ENCODE assay signal across 20 cellular contexts in genomic region chr2:43241558-43241957, GRCh38. TPM values are rescaled to one million over a fixed set of nuclear protein-coding genes. Genes with fewer than 3 reads are reported as not detected.
DNase-seq lines count a peak whose midpoint lies in the region; ATAC-seq and TF ChIP-seq lines count a peak whose summit lies in the region.
"Had no signal": no experiment of that assay in that cellular context is flagged by ENCODE, and none has a peak within 500 bp of the region (broad histone marks: within the 10 kb centered on the region; RNA-seq: fewer than 3 reads in every experiment).

No MANE protein-coding gene starts in this region.

- H2AK5ac ChIP-seq in IMR-90 (ENCODE audit: low read depth, low read length) = no peak overlapping the region

- H3K36me3 Mint-ChIP-seq in CD14-positive monocyte = peaks cover 13 to 20% of the 10 kb centered on the region in 2 donors
- peaks cover 21 to 38% of the 10 kb centered on the region in 2 donors for H3K36me3 Mint-ChIP-seq in stimulated activated naive B cell treated with anti-CD40 and anti-IgM and Interleukin-4, amounts not matched to agents 10 μg/mL and 1 μg/mL and 100 μg/mL, for 72 hours

- WGBS in IMR-90 (ENCODE audit: extremely low coverage in 2 of 2, insufficient read length in 1 of 2), 2 experiments = 95% methylated on average over 4 of the region's 10 CpGs; no CpG with 5 or more reads in 1 of the 2 experiments

- H3K9me3 ChIP-seq in IMR-90 (ENCODE audit: control insufficient read depth, insufficient read depth, low read length) = no peaks in the 10 kb centered on the region
- H3K9me3 ChIP-seq: SJSA1 had no signal

- H3K23ac ChIP-seq in IMR-90 (ENCODE audit: low read depth, low read length) = no peak overlapping the region

- peak overlapping the region; percentile 9 for H2AK9ac ChIP-seq in IMR-90 (replicated peaks; ENCODE audit: low read depth, low read length, poor library complexity)

- no peak overlapping the region for H4K8ac ChIP-seq in IMR-90 (ENCODE audit: low read depth in 2 of 2, low read length in 2 of 2)

- no peak overlapping the region for H4K5ac ChIP-seq in IMR-90 (ENCODE audit: low read depth, low read length)

- intact Hi-C loops in CD14-positive monocyte (cut with micrococcal nuclease) = loop anchor here (5.0 to 10.0 kb wide), 2 partner anchors 51 to 53 kb away; no protein-coding TSS in a partner anchor
- intact Hi-C loops in IMR-90 (cut with micrococcal nuclease) = no loop called here

- no peak overlapping the region for H2BK120ac ChIP-seq in IMR-90 (ENCODE audit: low read depth, low read length)

- no peak overlapping the region for H4K91ac ChIP-seq in IMR-90 (ENCODE audit: insufficient read depth, low read depth, low read length)

- H2AFZ ChIP-seq in IMR-90 (replicated peaks; ENCODE audit: low read length, poor library complexity) = no peak overlapping the region
- H2AFZ ChIP-seq: GM23248 had no signal

- DNase-seq in CD14-positive monocyte (ENCODE audit: low spot score) = no peak
- no peak for DNase-seq in IMR-90
- peak; percentile 48 for DNase-seq in left kidney (ENCODE audit: low read depth, low spot score)
- DNase-seq in stimulated activated naive B cell treated with anti-CD40 and anti-IgM and Interleukin-4, amounts not matched to agents 10 μg/mL and 1 μg/mL and 100 μg/mL, for 72 hours = no peak
- no peak for DNase-seq in SK-N-DZ (ENCODE audit: low spot score)
- DNase-seq in cerebellum (ENCODE audit: low spot score) = no peak
- DNase-seq: Calu3; CD8-positive, alpha-beta T cell; DMS153; GM23248; HCEC 1CT; NCI-H1105 treated with DMSO at 0.1 percent for 48 hours; NCI-H1694; NCI-H2081 treated with DMSO at 0.1 percent for 48 hours; NCI-H2171 treated with DMSO at 0.1 percent for 48 hours; NCI-H524 treated with DMSO at 0.1 percent for 48 hours; OCI-M1 had no signal

- no peaks in the 10 kb centered on the region for H3K79me1 ChIP-seq in IMR-90 (ENCODE audit: low read depth in 1 of 2, low read length in 2 of 2)

- dilution Hi-C loops in IMR-90 (cut with HindIII; ENCODE audit: low sequenced_read_pairs, unreplicated experiment) = no loop called here

- no peak for TF ChIP-seq CTCF in CD14-positive monocyte (IDR thresholded peaks at IDR 0.05)
- no peak for TF ChIP-seq CTCF in IMR-90 (conservative IDR thresholded peaks at IDR 0.05; ENCODE audit: low read depth, low read length)

- BruUV-seq in IMR-90 (replicated peaks; lab: Mats Ljungman, UMichigan) = no TSS peak

- H3K4me1 ChIP-seq in IMR-90 (ENCODE audit: control insufficient read depth, insufficient read depth, low read length) = no peaks in the 10 kb centered on the region
- H3K4me1 ChIP-seq: SJSA1 had no signal

- no peak overlapping the region for H3K56ac ChIP-seq in IMR-90 (ENCODE audit: extremely low read depth, insufficient read depth, low read length)

- no peak overlapping the region for H2BK20ac ChIP-seq in IMR-90 (ENCODE audit: low read depth, low read length)

- in situ Hi-C loops in IMR-90 (cut with MboI; ENCODE audit: low sequenced_read_pairs) = no loop called here

- peak overlapping the region in 4 of 7 donors; percentile 58 to 71 (median 64) for H3K27ac Mint-ChIP-seq in CD14-positive monocyte
- peak overlapping the region; percentile 44 for H3K27ac Mint-ChIP-seq in stimulated activated naive B cell treated with anti-CD40 and anti-IgM and Interleukin-4, amounts not matched to agents 10 μg/mL and 1 μg/mL and 100 μg/mL, for 72 hours

- no peak overlapping the region for H3K14ac ChIP-seq in IMR-90 (replicated peaks; ENCODE audit: low read depth, low read length)

- no peak overlapping the region for H3K27ac ChIP-seq in IMR-90 (ENCODE audit: insufficient read depth, low read length)
- H3K27ac ChIP-seq: GM23248, SJSA1 had no signal

- H3K27me3 ChIP-seq in IMR-90 (ENCODE audit: control insufficient read depth, insufficient read depth, low read length) = no peaks in the 10 kb centered on the region
- H3K27me3 ChIP-seq: SJSA1 had no signal

- no peak overlapping the region for H3K9ac ChIP-seq in IMR-90 (ENCODE audit: low read depth, low read length)
- H3K9ac ChIP-seq: GM23248 had no signal

- ATAC-seq in IMR-90 (ENCODE audit: low read depth) = no peak
- ATAC-seq in stimulated activated naive B cell treated with anti-CD40 and anti-IgM and Interleukin-4, amounts not matched to agents 10 μg/mL and 1 μg/mL and 100 μg/mL, for 72 hours (replicated peaks) = no peak
- no peak for ATAC-seq in SK-N-SH treated with all-trans-retinoic acid at 6 μM for 48 hours
- ATAC-seq: CD8-positive, alpha-beta T cell; Right ventricle myocardium inferior had no signal

- peaks cover 0 to 1% (median 0%) of the 10 kb centered on the region in 7 donors for H3K9me3 Mint-ChIP-seq in CD14-positive monocyte
- H3K9me3 Mint-ChIP-seq in stimulated activated naive B cell treated with anti-CD40 and anti-IgM and Interleukin-4, amounts not matched to agents 10 μg/mL and 1 μg/mL and 100 μg/mL, for 72 hours = no peaks in the 10 kb centered on the region
- H3K9me3 Mint-ChIP-seq: CD8-positive, alpha-beta T cell had no signal

- CTCF ChIA-PET in IMR-90 (lab: Yijun Ruan, JAX) = interaction anchor here (1.4 kb wide), 1 partner anchor 13 kb away, joined by 4 read pairs; no protein-coding TSS in a partner anchor

- H3K9me1 ChIP-seq in IMR-90 (ENCODE audit: insufficient read depth, low read length) = no peaks in the 10 kb centered on the region

- no peaks in the 10 kb centered on the region for H3K36me3 ChIP-seq in IMR-90 (ENCODE audit: control insufficient read depth, insufficient read depth, low read length)

- H3K4me1 Mint-ChIP-seq in CD14-positive monocyte = peaks cover 65% of the 10 kb centered on the region
- H3K4me1 Mint-ChIP-seq in stimulated activated naive B cell treated with anti-CD40 and anti-IgM and Interleukin-4, amounts not matched to agents 10 μg/mL and 1 μg/mL and 100 μg/mL, for 72 hours = peaks cover 26 to 51% of the 10 kb centered on the region in 2 donors

- no peaks in the 10 kb centered on the region for H4K20me1 ChIP-seq in IMR-90 (ENCODE audit: insufficient read depth, low read length)

- no peak overlapping the region for H3K4me3 ChIP-seq in IMR-90 (ENCODE audit: insufficient read depth, low read depth, low read length)
- H3K4me3 ChIP-seq: GM23248, SJSA1 had no signal

- TF ChIP-seq POLR2A in IMR-90 (IDR thresholded peaks at IDR 0.05; ENCODE audit: low read depth, low read length) = no peak

- H3K18ac ChIP-seq in IMR-90 (ENCODE audit: low read depth, low read length) = no peak overlapping the region

- no peak overlapping the region for H2BK15ac ChIP-seq in IMR-90 (ENCODE audit: low read depth, low read length)

- H3K4ac ChIP-seq in IMR-90 (ENCODE audit: low read depth, low read length) = no peak overlapping the region

- peaks cover 0 to 2% (median 1%) of the 10 kb centered on the region in 3 donors for H3K27me3 Mint-ChIP-seq in CD14-positive monocyte (ENCODE audit: low read depth in 3 of 3)
- H3K27me3 Mint-ChIP-seq in stimulated activated naive B cell treated with anti-CD40 and anti-IgM and Interleukin-4, amounts not matched to agents 10 μg/mL and 1 μg/mL and 100 μg/mL, for 72 hours = no peaks in the 10 kb centered on the region

- no peak overlapping the region for H2BK5ac ChIP-seq in IMR-90 (ENCODE audit: low read depth, low read length, poor library complexity, severe bottlenecking)

- H3K4me2 ChIP-seq in IMR-90 (ENCODE audit: low read depth, low read length) = no peak overlapping the region

- H3K4me3 Mint-ChIP-seq in CD14-positive monocyte = no peak overlapping the region
- no peak overlapping the region for H3K4me3 Mint-ChIP-seq in stimulated activated naive B cell treated with anti-CD40 and anti-IgM and Interleukin-4, amounts not matched to agents 10 μg/mL and 1 μg/mL and 100 μg/mL, for 72 hours
- H3K4me3 Mint-ChIP-seq: CD8-positive, alpha-beta T cell had no signal

- no peak for TF ChIP-seq RAD21 in IMR-90 (IDR thresholded peaks at IDR 0.05; ENCODE audit: low read length)

- POLR2A ChIA-PET in IMR-90 (lab: Charles Lee; ENCODE audit: unreplicated experiment) = no interaction called here

TF ChIP-seq in IMR-90, 13 proteins besides CTCF, POLR2A, EP300 and RAD21:
- TF ChIP-seq CHD1 (IDR thresholded peaks at IDR 0.05; ENCODE audit: low read depth, low read length) = no peak
- TF ChIP-seq, protein P1, sequence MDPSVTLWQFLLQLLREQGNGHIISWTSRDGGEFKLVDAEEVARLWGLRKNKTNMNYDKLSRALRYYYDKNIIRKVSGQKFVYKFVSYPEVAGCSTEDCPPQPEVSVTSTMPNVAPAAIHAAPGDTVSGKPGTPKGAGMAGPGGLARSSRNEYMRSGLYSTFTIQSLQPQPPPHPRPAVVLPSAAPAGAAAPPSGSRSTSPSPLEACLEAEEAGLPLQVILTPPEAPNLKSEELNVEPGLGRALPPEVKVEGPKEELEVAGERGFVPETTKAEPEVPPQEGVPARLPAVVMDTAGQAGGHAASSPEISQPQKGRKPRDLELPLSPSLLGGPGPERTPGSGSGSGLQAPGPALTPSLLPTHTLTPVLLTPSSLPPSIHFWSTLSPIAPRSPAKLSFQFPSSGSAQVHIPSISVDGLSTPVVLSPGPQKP (IDR thresholded peaks at IDR 0.05; ENCODE audit: borderline replicate concordance, low read depth, low read length) = no peak

TF ChIP-seq in SK-N-SH treated with all-trans-retinoic acid at 6 μM for 48 hours, 23 proteins besides CTCF, POLR2A, EP300 and RAD21 (continues in another document):
- no peak for TF ChIP-seq OSR1 (CRISPR knock-in tag; IDR thresholded peaks at IDR 0.05)
- TF ChIP-seq, protein P2, sequence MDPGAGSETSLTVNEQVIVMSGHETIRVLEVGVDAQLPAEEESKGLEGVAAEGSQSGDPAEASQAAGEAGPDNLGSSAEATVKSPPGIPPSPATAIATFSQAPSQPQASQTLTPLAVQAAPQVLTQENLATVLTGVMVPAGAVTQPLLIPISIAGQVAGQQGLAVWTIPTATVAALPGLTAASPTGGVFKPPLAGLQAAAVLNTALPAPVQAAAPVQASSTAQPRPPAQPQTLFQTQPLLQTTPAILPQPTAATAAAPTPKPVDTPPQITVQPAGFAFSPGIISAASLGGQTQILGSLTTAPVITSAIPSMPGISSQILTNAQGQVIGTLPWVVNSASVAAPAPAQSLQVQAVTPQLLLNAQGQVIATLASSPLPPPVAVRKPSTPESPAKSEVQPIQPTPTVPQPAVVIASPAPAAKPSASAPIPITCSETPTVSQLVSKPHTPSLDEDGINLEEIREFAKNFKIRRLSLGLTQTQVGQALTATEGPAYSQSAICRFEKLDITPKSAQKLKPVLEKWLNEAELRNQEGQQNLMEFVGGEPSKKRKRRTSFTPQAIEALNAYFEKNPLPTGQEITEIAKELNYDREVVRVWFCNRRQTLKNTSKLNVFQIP (CRISPR knock-in tag; IDR thresholded peaks at IDR 0.05; ENCODE audit: borderline replicate concordance, low read depth) = no peak
- no peak for TF ChIP-seq TOX (CRISPR knock-in tag; IDR thresholded peaks at IDR 0.05; ENCODE audit: borderline replicate concordance)

RNA-seq across cellular contexts. Expression of gene ZFP36L2, which starts 15.2 kb away (rescaled TPM):
- 10 to 100 TPM; 84.4 to 88.3 TPM for polyA plus RNA-seq in CD14-positive monocyte
- 1.8 and 2.2 TPM in 2 replicates for total RNA-seq in IMR-90 (2012; rRNA removed)
- 20.1 and 20.8 TPM in 2 replicates for polyA plus RNA-seq in IMR-90 (2012; rRNA removed)
- polyA plus RNA-seq in IMR-90 (2012; cell fraction: cytosol; rRNA removed) = 8.6 and 34.8 TPM in 2 replicates
- 19.6 and 31.4 TPM in 2 replicates for polyA plus RNA-seq in IMR-90 (2012; cell fraction: nucleus; rRNA removed; ENCODE audit: low replicate concordance)
- 6.8 and 7.1 TPM in 2 replicates for polyA plus RNA-seq in SK-N-DZ (2014; cell fraction: cytosol; rRNA removed)
- polyA plus RNA-seq in SK-N-DZ (2014; cell fraction: nucleus; rRNA removed) = 4.0 and 4.1 TPM in 2 replicates
- total RNA-seq in cerebellum = 6.6 TPM
